ENCODE assay signal across 23 cellular contexts in the genomic region with DNA sequence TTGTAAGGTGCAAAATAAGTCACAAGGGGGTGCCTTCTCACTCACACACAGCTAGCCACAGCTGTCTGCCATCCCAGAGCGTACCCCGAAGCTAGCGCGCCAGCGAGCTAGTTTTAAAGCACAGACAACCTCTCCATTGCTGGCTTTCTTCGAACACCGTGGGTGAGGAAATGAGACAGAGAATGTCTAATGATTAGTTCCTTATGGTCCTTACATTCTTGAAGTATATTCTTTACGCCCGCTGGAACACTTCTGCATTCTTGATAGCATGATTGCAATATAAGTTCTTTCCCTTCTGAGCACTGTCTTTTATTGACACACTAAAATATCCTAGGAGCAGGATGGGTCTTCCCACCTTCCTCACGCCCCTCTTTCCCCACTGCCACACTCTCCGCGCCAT.
DNase-seq lines count a peak whose midpoint lies in the region; TF ChIP-seq lines count a peak whose summit lies in the region.
"Had no signal": no experiment of that assay in that cellular context is flagged by ENCODE, and none has a peak within 500 bp of the region (broad histone marks: within the 10 kb centered on the region; RNA-seq: fewer than 3 reads in every experiment).

No MANE protein-coding gene starts in this region.

- H3K9ac ChIP-seq in endodermal cell (ENCODE audit: extremely low read depth, low read length, poor library complexity, severe bottlenecking), result no peak overlapping the region
- H3K9ac ChIP-seq: parathyroid adenoma had no signal

- TF ChIP-seq CTCF in AG10803 (conservative IDR thresholded peaks at IDR 0.05; ENCODE audit: low read length) (no peak), endodermal cell (conservative IDR thresholded peaks at IDR 0.05) (no peak), neural crest cell (conservative IDR thresholded peaks at IDR 0.05) (no peak)

- no peaks in the 10 kb centered on the region for H3K27me3 ChIP-seq in endodermal cell (ENCODE audit: control insufficient read depth, insufficient read depth, low read length, poor library complexity, severe bottlenecking)
- H3K27me3 ChIP-seq: body of pancreas, gastrocnemius medialis, thyroid gland had no signal

- H3K27ac Mint-ChIP-seq in endodermal cell, result no peak overlapping the region
- peak overlapping the region; percentile 95 for H3K27ac Mint-ChIP-seq in neural crest cell (ENCODE audit: unreplicated experiment)
- H3K27ac Mint-ChIP-seq: activated naive CD4-positive, alpha-beta T cell treated with anti-CD3 and anti-CD28 coated beads for 36 hours; T-helper 2 cell treated with Interferon-gamma antibody and Interleukin-4, amounts not matched to agents 5 μg/mL and 100 μg/mL, for 36 hours had no signal

- DNase-seq in AG10803 (ENCODE audit: low read depth) (peak; percentile 88), MV-4-11 (lab: John Stamatoyannopoulos, UW) (peak; percentile 49), endodermal cell (no peak), neural crest cell (ENCODE audit: low read depth, low spot score) (no peak), NCI-H2196 (lab: John Stamatoyannopoulos, UW; ENCODE audit: unreplicated experiment) (no peak), COLO829 (ENCODE audit: low spot score) (no peak), ecto neural progenitor cell (ENCODE audit: low spot score) (no peak)
- DNase-seq: activated naive CD4-positive, alpha-beta T cell treated with anti-CD3 and anti-CD28 coated beads for 36 hours; activated T-cell treated with anti-CD3 and anti-CD28 coated beads, Interleukin-2, amount 50 U/mL, for 48 hours; body of pancreas; COR-L47; cortex of kidney; gastrocnemius medialis; HCEC 1CT; kidney glomerular epithelial cell; mammary epithelial cell; naive thymus-derived CD4-positive, alpha-beta T cell; NCI-H1048; NCI-H2081; NCI-H524 treated with DMSO at 0.1 percent for 48 hours; thyroid gland had no signal

- no peaks in the 10 kb centered on the region for H3K36me3 ChIP-seq in endodermal cell (ENCODE audit: control insufficient read depth, insufficient read depth, low read length)
- H3K36me3 ChIP-seq: gastrocnemius medialis, thyroid gland had no signal

- H3K9me3 Mint-ChIP-seq in endodermal cell (no peaks in the 10 kb centered on the region), neural crest cell (peaks cover 2% of the 10 kb centered on the region)
- H3K9me3 Mint-ChIP-seq: activated naive CD4-positive, alpha-beta T cell treated with anti-CD3 and anti-CD28 coated beads for 36 hours; T-helper 2 cell treated with Interferon-gamma antibody and Interleukin-4, amounts not matched to agents 5 μg/mL and 100 μg/mL, for 36 hours had no signal

- peak overlapping the region; percentile 52 for H3K4me3 ChIP-seq in AG10803 (ENCODE audit: low read length)
- no peak overlapping the region for H3K4me3 ChIP-seq in endodermal cell (ENCODE audit: low read length)
- H3K4me3 ChIP-seq: body of pancreas, gastrocnemius medialis, thyroid gland had no signal

- H3K4me1 Mint-ChIP-seq in endodermal cell (peaks cover 2% of the 10 kb centered on the region), neural crest cell (peaks cover 42% of the 10 kb centered on the region)

- H3K27ac ChIP-seq in endodermal cell (ENCODE audit: low read depth, low read length), result peak overlapping the region; percentile 36
- H3K27ac ChIP-seq: body of pancreas, gastrocnemius medialis, parathyroid adenoma, thyroid gland had no signal

- H3K36me3 Mint-ChIP-seq in endodermal cell (ENCODE audit: low read depth) (no peaks in the 10 kb centered on the region), neural crest cell (ENCODE audit: low read depth) (no peaks in the 10 kb centered on the region)

- no peaks in the 10 kb centered on the region for H3K4me1 ChIP-seq in endodermal cell (ENCODE audit: control insufficient read depth, insufficient read depth, low read length)
- H3K4me1 ChIP-seq: body of pancreas, gastrocnemius medialis, parathyroid adenoma, thyroid gland had no signal

- 93 to 98% methylated on average over 10 to 12 of the region's 12 CpGs for WGBS in endodermal cell (ENCODE audit: insufficient coverage in 1 of 2, insufficient read length in 1 of 2), 2 experiments

- H3K27me3 Mint-ChIP-seq in endodermal cell (ENCODE audit: insufficient read depth), result no peaks in the 10 kb centered on the region
- H3K27me3 Mint-ChIP-seq in neural crest cell (ENCODE audit: low read depth), result no peaks in the 10 kb centered on the region
- H3K27me3 Mint-ChIP-seq: naive thymus-derived CD4-positive, alpha-beta T cell had no signal

- H3K4me3 Mint-ChIP-seq in endodermal cell (no peak overlapping the region), neural crest cell (peak overlapping the region; percentile 58)
- H3K4me3 Mint-ChIP-seq: activated naive CD4-positive, alpha-beta T cell treated with anti-CD3 and anti-CD28 coated beads for 36 hours; naive thymus-derived CD4-positive, alpha-beta T cell; T-helper 2 cell treated with Interferon-gamma antibody and Interleukin-4, amounts not matched to agents 5 μg/mL and 100 μg/mL, for 36 hours had no signal

- no peaks in the 10 kb centered on the region for H3K9me3 ChIP-seq in endodermal cell (ENCODE audit: control insufficient read depth, low read length)
- H3K9me3 ChIP-seq: body of pancreas, gastrocnemius medialis, thyroid gland had no signal

Comparison
In these comparisons a context has a peak if more than half of its experiments do, and no peak if none do; other contexts are left out.
1. DNase-seq: peak in AG10803 (single experiment) and MV-4-11 (single experiment); none in endodermal cell (single experiment), neural crest cell (single experiment), NCI-H2196 (single experiment), COLO829 (single experiment) and ecto neural progenitor cell (single experiment).